Comparison of ENCODE assay signal across 11 cellular contexts in the genomic region with DNA sequence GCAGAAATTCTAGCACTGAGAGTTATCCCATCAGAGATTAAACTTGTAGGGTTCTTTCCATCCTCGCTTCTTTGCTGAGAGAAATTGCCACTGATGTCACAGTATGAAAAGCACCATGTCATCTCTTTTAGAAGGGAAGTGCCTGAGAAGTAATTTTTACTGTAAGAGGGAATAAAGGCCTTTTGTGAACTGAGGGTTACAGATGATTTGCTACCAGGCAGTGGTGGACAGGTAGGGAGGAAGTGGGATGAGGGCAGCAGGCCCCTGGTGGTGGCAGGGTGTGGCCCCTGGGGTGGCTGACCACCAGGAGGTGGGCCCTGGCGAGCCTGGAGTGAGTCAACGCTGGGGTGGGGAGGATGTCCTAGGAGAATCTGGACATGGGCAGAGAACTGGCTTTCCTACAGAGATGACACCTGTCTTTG. TPM values are rescaled to one million over a fixed set of nuclear protein-coding genes. Genes with fewer than 3 reads are reported as not detected.
A peak's percentile ranks its signal among the peaks of the same experiment; 100 is the strongest.
DNase-seq lines count a peak whose midpoint lies in the region; ATAC-seq and TF ChIP-seq lines count a peak whose summit lies in the region.
"Had no signal": no experiment of that assay in that cellular context is flagged by ENCODE, and none has a peak within 500 bp of the region (broad histone marks: within the 10 kb centered on the region; RNA-seq: fewer than 3 reads in every experiment).

No MANE protein-coding gene starts in this region.

- TF ChIP-seq CTCF in lung (IDR thresholded peaks at IDR 0.05; ENCODE audit: control extremely low read depth, extremely low read depth) = no peak

- peak overlapping the region; percentile 81 for H3K27ac Mint-ChIP-seq in activated T-helper 2 cell treated with anti-CD3 and anti-CD28 coated beads, Interferon-gamma antibody, Interleukin-2, Interleukin-4, amounts not matched to agents 10 μg/mL and 5 μg/mL and 100 μg/mL, durations not matched to agents 14 hours and 24 hours and 36 hours

- H3K27ac ChIP-seq in KOPT-K1 (ENCODE audit: low read depth, low read length, poor library complexity, severe bottlenecking) (peak overlapping the region; percentile 21), lung (ENCODE audit: low read depth in 1 of 2, low read length in 1 of 2) (peak overlapping the region in 1 of 2 donors; percentile 90)

- H3K27me3 Mint-ChIP-seq in activated T-helper 2 cell treated with anti-CD3 and anti-CD28 coated beads, Interferon-gamma antibody, Interleukin-2, Interleukin-4, amounts not matched to agents 10 μg/mL and 5 μg/mL and 100 μg/mL, durations not matched to agents 14 hours and 24 hours and 36 hours (ENCODE audit: low read depth) = no peaks in the 10 kb centered on the region

- 34 to 64% methylated on average over 3 of the region's 3 CpGs for WGBS in lung, 2 donors

- H3K4me1 ChIP-seq in lung (ENCODE audit: control insufficient read depth in 2 of 2, insufficient read depth in 2 of 2, low read length in 2 of 2) = peaks cover 0 to 2% of the 10 kb centered on the region in 2 donors
- H3K4me1 ChIP-seq in HAP-1 = no peaks in the 10 kb centered on the region

- H3K9me3 ChIP-seq in KOPT-K1 (ENCODE audit: insufficient read depth, low read length, poor library complexity, severe bottlenecking) = peaks cover 25% of the 10 kb centered on the region
- peaks cover 0 to 10% of the 10 kb centered on the region in 2 donors for H3K9me3 ChIP-seq in lung (ENCODE audit: control insufficient read depth in 2 of 2, insufficient read depth in 1 of 2, low read length in 1 of 2)
- peaks cover 18% of the 10 kb centered on the region for H3K9me3 ChIP-seq in HAP-1

- peak overlapping the region; percentile 10 for H3K4me3 Mint-ChIP-seq in activated T-helper 2 cell treated with anti-CD3 and anti-CD28 coated beads, Interferon-gamma antibody, Interleukin-2, Interleukin-4, amounts not matched to agents 10 μg/mL and 5 μg/mL and 100 μg/mL, durations not matched to agents 14 hours and 24 hours and 36 hours (ENCODE audit: low read depth)

- H3K27me3 ChIP-seq in lung (ENCODE audit: control insufficient read depth, insufficient read depth) = no peaks in the 10 kb centered on the region
- H3K27me3 ChIP-seq in HAP-1 (ENCODE audit: low read depth) = no peaks in the 10 kb centered on the region

- H3K36me3 Mint-ChIP-seq in activated T-helper 2 cell treated with anti-CD3 and anti-CD28 coated beads, Interferon-gamma antibody, Interleukin-2, Interleukin-4, amounts not matched to agents 10 μg/mL and 5 μg/mL and 100 μg/mL, durations not matched to agents 14 hours and 24 hours and 36 hours (ENCODE audit: low read depth) = peaks cover 19% of the 10 kb centered on the region

- peaks cover 26% of the 10 kb centered on the region for H3K4me1 Mint-ChIP-seq in activated T-helper 2 cell treated with anti-CD3 and anti-CD28 coated beads, Interferon-gamma antibody, Interleukin-2, Interleukin-4, amounts not matched to agents 10 μg/mL and 5 μg/mL and 100 μg/mL, durations not matched to agents 14 hours and 24 hours and 36 hours (ENCODE audit: low read depth)

- peaks cover 26% of the 10 kb centered on the region for H3K9me3 Mint-ChIP-seq in activated T-helper 2 cell treated with anti-CD3 and anti-CD28 coated beads, Interferon-gamma antibody, Interleukin-2, Interleukin-4, amounts not matched to agents 10 μg/mL and 5 μg/mL and 100 μg/mL, durations not matched to agents 14 hours and 24 hours and 36 hours

- intact Hi-C loops in activated T-helper 2 cell treated with anti-CD3 and anti-CD28 coated beads, Interferon-gamma antibody, Interleukin-2, Interleukin-4, amounts not matched to agents 10 μg/mL and 5 μg/mL and 100 μg/mL, durations not matched to agents 14 hours and 24 hours and 36 hours (cut with micrococcal nuclease) = no loop called here

- DNase-seq in A172 (ENCODE audit: low spot score) = peak; percentile 61
- no peak for DNase-seq in activated T-helper 2 cell treated with anti-CD3 and anti-CD28 coated beads, Interferon-gamma antibody, Interleukin-2, Interleukin-4, amounts not matched to agents 10 μg/mL and 5 μg/mL and 100 μg/mL, durations not matched to agents 14 hours and 24 hours and 36 hours (ENCODE audit: low spot score)
- no peak for DNase-seq in lung (ENCODE audit: low spot score)
- DNase-seq in anterior cingulate cortex (lab: John Stamatoyannopoulos, UW) = no peak
- no peak for DNase-seq in NCI-H146 treated with DMSO at 0.1 percent for 48 hours (lab: John Stamatoyannopoulos, UW; ENCODE audit: unreplicated experiment)
- DNase-seq in erythroblast (lab: John Stamatoyannopoulos, UW) = no peak
- DNase-seq in HAP-1 (ENCODE audit: low spot score in 2 of 2) = no peak
- DNase-seq: activated gamma-delta T cell treated with Interleukin-2 at 50 U/mL for 16 hours, SK-N-SH had no signal

- in situ Hi-C loops in HAP-1 (cut with MboI; ENCODE audit: low sequenced_read_pairs) = no loop called here

- TF ChIP-seq POLR2A in erythroblast (IDR thresholded peaks at IDR 0.05; ENCODE audit: low read length) = no peak

- H3K36me3 ChIP-seq in KOPT-K1 (ENCODE audit: insufficient read depth, low read length) (no peaks in the 10 kb centered on the region), lung (ENCODE audit: control insufficient read depth in 2 of 2, insufficient read depth in 2 of 2, low read length in 2 of 2) (no peaks in the 10 kb centered on the region), HAP-1 (replicated peaks) (no peaks in the 10 kb centered on the region)

- peak; percentile 53 for ATAC-seq in lung (ENCODE audit: insufficient read depth, low FRiP score)

- H3K4me3 ChIP-seq in lung (no peak overlapping the region), HAP-1 (no peak overlapping the region)

RNA-seq across cellular contexts. Expression of a gene that starts 6.4 kb away (rescaled TPM):
- 1.4 and 6.6 TPM in 2 replicates for total RNA-seq in A172 (2014; rRNA removed; shearing (Covaris generic))
- 0.16 and 0.46 TPM in 2 replicates for total RNA-seq in activated T-helper 2 cell treated with anti-CD3 and anti-CD28 coated beads, Interferon-gamma antibody, Interleukin-2, Interleukin-4, amounts not matched to agents 10 μg/mL and 5 μg/mL and 100 μg/mL, durations not matched to agents 14 hours and 24 hours and 36 hours
- total RNA-seq in lung = 10 to 100 TPM in 1 of 2 donors, 1 to 10 TPM in 1; 6.9 to 23.4 TPM
- 10 to 100 TPM; 10.0 to 36.3 TPM for polyA plus RNA-seq in lung
- polyA plus RNA-seq: neural cell had no signal

RNA-seq across cellular contexts. Expression of a gene that starts 51.9 kb away (rescaled TPM):
- 0.05 TPM in 1 of 2 replicates, not detected in the other for total RNA-seq in A172 (2014; rRNA removed; shearing (Covaris generic))
- total RNA-seq in activated T-helper 2 cell treated with anti-CD3 and anti-CD28 coated beads, Interferon-gamma antibody, Interleukin-2, Interleukin-4, amounts not matched to agents 10 μg/mL and 5 μg/mL and 100 μg/mL, durations not matched to agents 14 hours and 24 hours and 36 hours = 9.8 and 11.1 TPM in 2 replicates
- 100 to 1,000 TPM; 222 to 502 TPM for total RNA-seq in lung
- polyA plus RNA-seq in lung = 100 to 1,000 TPM in 1 of 2 donors, 10 to 100 TPM in 1; 82.5 to 141 TPM
- polyA plus RNA-seq: neural cell had no signal

RNA-seq across cellular contexts. Expression of a gene that starts 54.3 kb away (rescaled TPM):
- 7.1 and 11.0 TPM in 2 replicates for total RNA-seq in A172 (2014; rRNA removed; shearing (Covaris generic))
- 29.6 and 33.8 TPM in 2 replicates for total RNA-seq in activated T-helper 2 cell treated with anti-CD3 and anti-CD28 coated beads, Interferon-gamma antibody, Interleukin-2, Interleukin-4, amounts not matched to agents 10 μg/mL and 5 μg/mL and 100 μg/mL, durations not matched to agents 14 hours and 24 hours and 36 hours
- total RNA-seq in lung = 10 to 100 TPM; 14.8 to 17.8 TPM
- 1 to 10 TPM; 5.4 to 8.0 TPM for polyA plus RNA-seq in lung

Comparison
In these comparisons a context has a peak if more than half of its experiments do, and no peak if none do; other contexts are left out.
1. RNA of a gene that starts 51.9 kb away (total RNA-seq): 222 to 502 TPM in lung; 9.8 to 11.1 TPM in activated T-helper 2 cell treated with anti-CD3 and anti-CD28 coated beads, Interferon-gamma antibody, Interleukin-2, Interleukin-4, amounts not matched to agents 10 μg/mL and 5 μg/mL and 100 μg/mL, durations not matched to agents 14 hours and 24 hours and 36 hours and 0.05 TPM in A172; every median in the first group is over 10 times any median in the second.